1 cellular context compared by ENCODE assay signal in the genomic region with DNA sequence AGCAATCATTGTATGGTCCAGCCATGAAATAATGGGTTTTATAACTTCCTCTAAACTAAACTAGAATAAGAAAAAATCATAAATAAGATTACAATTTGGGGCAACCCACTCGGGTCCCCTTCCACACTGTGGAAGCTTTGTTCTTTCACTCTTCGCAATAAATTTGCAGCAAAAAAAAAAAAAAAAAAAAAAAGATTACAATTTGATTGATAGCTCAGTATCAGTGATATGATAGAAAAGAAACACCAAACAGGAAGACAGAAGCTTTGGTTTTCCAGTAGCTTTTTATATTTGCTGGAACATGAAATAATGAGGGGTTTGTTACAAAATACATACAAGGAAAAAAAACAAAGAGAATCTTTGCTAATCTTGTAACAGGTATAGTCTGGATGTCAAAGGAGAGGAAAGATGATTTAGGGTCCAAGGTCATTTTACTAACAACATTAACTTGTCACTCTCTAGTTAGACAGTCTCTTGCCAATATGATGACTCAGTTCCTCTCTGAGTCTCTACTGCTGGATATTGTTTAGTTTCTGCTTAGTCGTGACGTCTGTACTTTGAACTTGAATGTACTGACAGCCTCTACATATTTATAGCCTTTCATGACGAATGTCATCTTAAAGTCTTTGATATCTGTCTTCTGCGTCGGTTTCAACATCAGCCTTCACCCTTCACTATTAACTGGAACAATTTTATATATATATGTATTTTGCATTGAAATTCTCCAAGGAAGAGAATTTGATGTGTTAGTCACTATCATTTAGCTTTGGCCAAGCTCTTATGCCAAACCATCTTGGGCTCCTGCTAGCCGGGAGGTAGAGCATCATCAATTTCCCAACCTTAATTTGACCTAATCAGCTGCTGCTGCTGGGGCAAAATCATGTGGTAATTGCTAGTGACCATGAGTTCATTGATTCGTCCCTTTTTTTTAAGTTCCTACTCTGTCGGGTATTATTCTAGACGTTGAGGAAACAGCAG.
TF ChIP-seq lines count a peak whose summit lies in the region.

No MANE protein-coding gene starts in this region.

TF ChIP-seq in HepG2, 621 proteins besides CTCF, POLR2A, EP300 and RAD21 (continued from another document and continues in another):
- TF ChIP-seq, protein P1, sequence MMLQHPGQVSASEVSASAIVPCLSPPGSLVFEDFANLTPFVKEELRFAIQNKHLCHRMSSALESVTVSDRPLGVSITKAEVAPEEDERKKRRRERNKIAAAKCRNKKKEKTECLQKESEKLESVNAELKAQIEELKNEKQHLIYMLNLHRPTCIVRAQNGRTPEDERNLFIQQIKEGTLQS (CRISPR knock-in tag; IDR thresholded peaks at IDR 0.05) = peak; percentile 65; the same call in 1 of the 2 replicates
- TF ChIP-seq ZKSCAN8 (CRISPR knock-in tag; IDR thresholded peaks at IDR 0.05; ENCODE audit: borderline replicate concordance) = peak; percentile 83; the same call in 1 of the 2 replicates
- peak; percentile 53; the same call in 1 of the 2 replicates for TF ChIP-seq SMARCC2 (IDR thresholded peaks at IDR 0.05)
- peak; percentile 91 for TF ChIP-seq MAFF (IDR thresholded peaks at IDR 0.05; ENCODE audit: low read depth, low read length)
- TF ChIP-seq ZNF709 (CRISPR knock-in tag; IDR thresholded peaks at IDR 0.05) = no peak
- no peak for TF ChIP-seq IKZF4 (CRISPR knock-in tag; IDR thresholded peaks at IDR 0.05; ENCODE audit: borderline replicate concordance, low read depth, not compliant biosample characterization)
- TF ChIP-seq AHR (CRISPR knock-in tag; IDR thresholded peaks at IDR 0.05) = no peak
- TF ChIP-seq HNRNPLL (IDR thresholded peaks at IDR 0.05; ENCODE audit: low read depth, low read length, poor library complexity, severe bottlenecking) = no peak
- TF ChIP-seq, protein P2, sequence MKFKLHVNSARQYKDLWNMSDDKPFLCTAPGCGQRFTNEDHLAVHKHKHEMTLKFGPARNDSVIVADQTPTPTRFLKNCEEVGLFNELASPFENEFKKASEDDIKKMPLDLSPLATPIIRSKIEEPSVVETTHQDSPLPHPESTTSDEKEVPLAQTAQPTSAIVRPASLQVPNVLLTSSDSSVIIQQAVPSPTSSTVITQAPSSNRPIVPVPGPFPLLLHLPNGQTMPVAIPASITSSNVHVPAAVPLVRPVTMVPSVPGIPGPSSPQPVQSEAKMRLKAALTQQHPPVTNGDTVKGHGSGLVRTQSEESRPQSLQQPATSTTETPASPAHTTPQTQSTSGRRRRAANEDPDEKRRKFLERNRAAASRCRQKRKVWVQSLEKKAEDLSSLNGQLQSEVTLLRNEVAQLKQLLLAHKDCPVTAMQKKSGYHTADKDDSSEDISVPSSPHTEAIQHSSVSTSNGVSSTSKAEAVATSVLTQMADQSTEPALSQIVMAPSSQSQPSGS (CRISPR knock-in tag; IDR thresholded peaks at IDR 0.05) = no peak; the same call in 1 of the 2 replicates
- no peak for TF ChIP-seq ONECUT2 (CRISPR knock-in tag; IDR thresholded peaks at IDR 0.05)
- peak; percentile 83; the same call in 1 of the 2 replicates for TF ChIP-seq MEIS2 (CRISPR knock-in tag; IDR thresholded peaks at IDR 0.05)
- TF ChIP-seq RFXAP (CRISPR knock-in tag; IDR thresholded peaks at IDR 0.05; ENCODE audit: borderline replicate concordance) = no peak
- 0 out of 2 replicates have a peak, but pooled peaks have one; percentile 62 for TF ChIP-seq SIX4 (CRISPR knock-in tag; IDR thresholded peaks at IDR 0.05)
- TF ChIP-seq FOXK1 (CRISPR knock-in tag; IDR thresholded peaks at IDR 0.05; ENCODE audit: borderline replicate concordance, low read depth) = peak; percentile 79
- no peak for TF ChIP-seq FOXA1 (IDR thresholded peaks at IDR 0.05)
- peak; percentile 50 for TF ChIP-seq FOXA1 (CRISPR knock-in tag; IDR thresholded peaks at IDR 0.05)
- peak; percentile 58; the same call in 1 of the 2 replicates for TF ChIP-seq KLF6 (CRISPR knock-in tag; IDR thresholded peaks at IDR 0.05)
- peak; percentile 70; the same call in 1 of the 2 replicates for TF ChIP-seq NFKBIZ (CRISPR knock-in tag; IDR thresholded peaks at IDR 0.05)
- TF ChIP-seq ZNF569 (CRISPR knock-in tag; IDR thresholded peaks at IDR 0.05; ENCODE audit: borderline replicate concordance) = no peak
- no peak for TF ChIP-seq ZNF556 (CRISPR knock-in tag; IDR thresholded peaks at IDR 0.05; ENCODE audit: borderline replicate concordance)
- no peak for TF ChIP-seq HOXA3 (CRISPR knock-in tag; IDR thresholded peaks at IDR 0.05)
- TF ChIP-seq, protein P3, sequence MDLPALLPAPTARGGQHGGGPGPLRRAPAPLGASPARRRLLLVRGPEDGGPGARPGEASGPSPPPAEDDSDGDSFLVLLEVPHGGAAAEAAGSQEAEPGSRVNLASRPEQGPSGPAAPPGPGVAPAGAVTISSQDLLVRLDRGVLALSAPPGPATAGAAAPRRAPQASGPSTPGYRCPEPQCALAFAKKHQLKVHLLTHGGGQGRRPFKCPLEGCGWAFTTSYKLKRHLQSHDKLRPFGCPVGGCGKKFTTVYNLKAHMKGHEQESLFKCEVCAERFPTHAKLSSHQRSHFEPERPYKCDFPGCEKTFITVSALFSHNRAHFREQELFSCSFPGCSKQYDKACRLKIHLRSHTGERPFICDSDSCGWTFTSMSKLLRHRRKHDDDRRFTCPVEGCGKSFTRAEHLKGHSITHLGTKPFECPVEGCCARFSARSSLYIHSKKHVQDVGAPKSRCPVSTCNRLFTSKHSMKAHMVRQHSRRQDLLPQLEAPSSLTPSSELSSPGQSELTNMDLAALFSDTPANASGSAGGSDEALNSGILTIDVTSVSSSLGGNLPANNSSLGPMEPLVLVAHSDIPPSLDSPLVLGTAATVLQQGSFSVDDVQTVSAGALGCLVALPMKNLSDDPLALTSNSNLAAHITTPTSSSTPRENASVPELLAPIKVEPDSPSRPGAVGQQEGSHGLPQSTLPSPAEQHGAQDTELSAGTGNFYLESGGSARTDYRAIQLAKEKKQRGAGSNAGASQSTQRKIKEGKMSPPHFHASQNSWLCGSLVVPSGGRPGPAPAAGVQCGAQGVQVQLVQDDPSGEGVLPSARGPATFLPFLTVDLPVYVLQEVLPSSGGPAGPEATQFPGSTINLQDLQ (CRISPR knock-in tag; IDR thresholded peaks at IDR 0.05) = no peak
- no peak for TF ChIP-seq ZNF777 (CRISPR knock-in tag; IDR thresholded peaks at IDR 0.05)
- TF ChIP-seq, protein P4, sequence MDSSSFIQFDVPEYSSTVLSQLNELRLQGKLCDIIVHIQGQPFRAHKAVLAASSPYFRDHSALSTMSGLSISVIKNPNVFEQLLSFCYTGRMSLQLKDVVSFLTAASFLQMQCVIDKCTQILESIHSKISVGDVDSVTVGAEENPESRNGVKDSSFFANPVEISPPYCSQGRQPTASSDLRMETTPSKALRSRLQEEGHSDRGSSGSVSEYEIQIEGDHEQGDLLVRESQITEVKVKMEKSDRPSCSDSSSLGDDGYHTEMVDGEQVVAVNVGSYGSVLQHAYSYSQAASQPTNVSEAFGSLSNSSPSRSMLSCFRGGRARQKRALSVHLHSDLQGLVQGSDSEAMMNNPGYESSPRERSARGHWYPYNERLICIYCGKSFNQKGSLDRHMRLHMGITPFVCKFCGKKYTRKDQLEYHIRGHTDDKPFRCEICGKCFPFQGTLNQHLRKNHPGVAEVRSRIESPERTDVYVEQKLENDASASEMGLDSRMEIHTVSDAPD (CRISPR knock-in tag; IDR thresholded peaks at IDR 0.05) = no peak
- TF ChIP-seq, protein P5, sequence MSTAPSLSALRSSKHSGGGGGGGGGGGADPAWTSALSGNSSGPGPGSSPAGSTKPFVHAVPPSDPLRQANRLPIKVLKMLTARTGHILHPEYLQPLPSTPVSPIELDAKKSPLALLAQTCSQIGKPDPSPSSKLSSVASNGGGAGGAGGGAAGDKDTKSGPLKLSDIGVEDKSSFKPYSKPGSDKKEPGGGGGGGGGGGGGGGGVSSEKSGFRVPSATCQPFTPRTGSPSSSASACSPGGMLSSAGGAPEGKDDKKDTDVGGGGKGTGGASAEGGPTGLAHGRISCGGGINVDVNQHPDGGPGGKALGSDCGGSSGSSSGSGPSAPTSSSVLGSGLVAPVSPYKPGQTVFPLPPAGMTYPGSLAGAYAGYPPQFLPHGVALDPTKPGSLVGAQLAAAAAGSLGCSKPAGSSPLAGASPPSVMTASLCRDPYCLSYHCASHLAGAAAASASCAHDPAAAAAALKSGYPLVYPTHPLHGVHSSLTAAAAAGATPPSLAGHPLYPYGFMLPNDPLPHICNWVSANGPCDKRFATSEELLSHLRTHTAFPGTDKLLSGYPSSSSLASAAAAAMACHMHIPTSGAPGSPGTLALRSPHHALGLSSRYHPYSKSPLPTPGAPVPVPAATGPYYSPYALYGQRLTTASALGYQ (CRISPR knock-in tag; IDR thresholded peaks at IDR 0.05) = peak; percentile 77; the same call in 1 of the 2 replicates
- TF ChIP-seq MIER3 (CRISPR knock-in tag; IDR thresholded peaks at IDR 0.05; ENCODE audit: borderline replicate concordance) = peak; percentile 88; the same call in 1 of the 2 replicates
- no peak for TF ChIP-seq SYNCRIP (IDR thresholded peaks at IDR 0.05; ENCODE audit: insufficient read depth, low read depth, low read length)
- no peak for TF ChIP-seq ZMYM3 (CRISPR knock-in tag; IDR thresholded peaks at IDR 0.05)
- TF ChIP-seq GATAD2A (CRISPR knock-in tag; IDR thresholded peaks at IDR 0.05) = peak; percentile 99
- TF ChIP-seq ZNF12 (CRISPR knock-in tag; IDR thresholded peaks at IDR 0.05) = peak; percentile 78
- peak; percentile 95 for TF ChIP-seq ELF3 (CRISPR knock-in tag; IDR thresholded peaks at IDR 0.05)
- TF ChIP-seq, protein P6, sequence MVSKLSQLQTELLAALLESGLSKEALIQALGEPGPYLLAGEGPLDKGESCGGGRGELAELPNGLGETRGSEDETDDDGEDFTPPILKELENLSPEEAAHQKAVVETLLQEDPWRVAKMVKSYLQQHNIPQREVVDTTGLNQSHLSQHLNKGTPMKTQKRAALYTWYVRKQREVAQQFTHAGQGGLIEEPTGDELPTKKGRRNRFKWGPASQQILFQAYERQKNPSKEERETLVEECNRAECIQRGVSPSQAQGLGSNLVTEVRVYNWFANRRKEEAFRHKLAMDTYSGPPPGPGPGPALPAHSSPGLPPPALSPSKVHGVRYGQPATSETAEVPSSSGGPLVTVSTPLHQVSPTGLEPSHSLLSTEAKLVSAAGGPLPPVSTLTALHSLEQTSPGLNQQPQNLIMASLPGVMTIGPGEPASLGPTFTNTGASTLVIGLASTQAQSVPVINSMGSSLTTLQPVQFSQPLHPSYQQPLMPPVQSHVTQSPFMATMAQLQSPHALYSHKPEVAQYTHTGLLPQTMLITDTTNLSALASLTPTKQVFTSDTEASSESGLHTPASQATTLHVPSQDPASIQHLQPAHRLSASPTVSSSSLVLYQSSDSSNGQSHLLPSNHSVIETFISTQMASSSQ (IDR thresholded peaks at IDR 0.05; ENCODE audit: low read depth) = peak; percentile 62; the same call in 1 of the 2 replicates
- TF ChIP-seq, protein P6 (CRISPR knock-in tag; IDR thresholded peaks at IDR 0.05; ENCODE audit: borderline replicate concordance) = peak; percentile 34; the same call in 1 of the 2 replicates
- TF ChIP-seq RXRB (CRISPR knock-in tag; IDR thresholded peaks at IDR 0.05; ENCODE audit: borderline replicate concordance) = peak; percentile 81
- TF ChIP-seq, protein P7, sequence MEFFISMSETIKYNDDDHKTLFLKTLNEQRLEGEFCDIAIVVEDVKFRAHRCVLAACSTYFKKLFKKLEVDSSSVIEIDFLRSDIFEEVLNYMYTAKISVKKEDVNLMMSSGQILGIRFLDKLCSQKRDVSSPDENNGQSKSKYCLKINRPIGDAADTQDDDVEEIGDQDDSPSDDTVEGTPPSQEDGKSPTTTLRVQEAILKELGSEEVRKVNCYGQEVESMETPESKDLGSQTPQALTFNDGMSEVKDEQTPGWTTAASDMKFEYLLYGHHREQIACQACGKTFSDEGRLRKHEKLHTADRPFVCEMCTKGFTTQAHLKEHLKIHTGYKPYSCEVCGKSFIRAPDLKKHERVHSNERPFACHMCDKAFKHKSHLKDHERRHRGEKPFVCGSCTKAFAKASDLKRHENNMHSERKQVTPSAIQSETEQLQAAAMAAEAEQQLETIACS (CRISPR knock-in tag; IDR thresholded peaks at IDR 0.05) = no peak
- peak; percentile 77; the same call in 1 of the 2 replicates for TF ChIP-seq SIX1 (CRISPR knock-in tag; IDR thresholded peaks at IDR 0.05; ENCODE audit: borderline replicate concordance)
- TF ChIP-seq LCORL (IDR thresholded peaks at IDR 0.05) = 0 out of 2 replicates have a peak, but pooled peaks have one; percentile 8
- TF ChIP-seq LCORL (CRISPR knock-in tag; IDR thresholded peaks at IDR 0.05) = no peak
- TF ChIP-seq, protein P8, sequence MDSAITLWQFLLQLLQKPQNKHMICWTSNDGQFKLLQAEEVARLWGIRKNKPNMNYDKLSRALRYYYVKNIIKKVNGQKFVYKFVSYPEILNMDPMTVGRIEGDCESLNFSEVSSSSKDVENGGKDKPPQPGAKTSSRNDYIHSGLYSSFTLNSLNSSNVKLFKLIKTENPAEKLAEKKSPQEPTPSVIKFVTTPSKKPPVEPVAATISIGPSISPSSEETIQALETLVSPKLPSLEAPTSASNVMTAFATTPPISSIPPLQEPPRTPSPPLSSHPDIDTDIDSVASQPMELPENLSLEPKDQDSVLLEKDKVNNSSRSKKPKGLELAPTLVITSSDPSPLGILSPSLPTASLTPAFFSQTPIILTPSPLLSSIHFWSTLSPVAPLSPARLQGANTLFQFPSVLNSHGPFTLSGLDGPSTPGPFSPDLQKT (CRISPR knock-in tag; IDR thresholded peaks at IDR 0.05; ENCODE audit: borderline replicate concordance) = no peak
- no peak for TF ChIP-seq ZNF773 (CRISPR knock-in tag; IDR thresholded peaks at IDR 0.05; ENCODE audit: borderline replicate concordance)
- TF ChIP-seq, protein P9, sequence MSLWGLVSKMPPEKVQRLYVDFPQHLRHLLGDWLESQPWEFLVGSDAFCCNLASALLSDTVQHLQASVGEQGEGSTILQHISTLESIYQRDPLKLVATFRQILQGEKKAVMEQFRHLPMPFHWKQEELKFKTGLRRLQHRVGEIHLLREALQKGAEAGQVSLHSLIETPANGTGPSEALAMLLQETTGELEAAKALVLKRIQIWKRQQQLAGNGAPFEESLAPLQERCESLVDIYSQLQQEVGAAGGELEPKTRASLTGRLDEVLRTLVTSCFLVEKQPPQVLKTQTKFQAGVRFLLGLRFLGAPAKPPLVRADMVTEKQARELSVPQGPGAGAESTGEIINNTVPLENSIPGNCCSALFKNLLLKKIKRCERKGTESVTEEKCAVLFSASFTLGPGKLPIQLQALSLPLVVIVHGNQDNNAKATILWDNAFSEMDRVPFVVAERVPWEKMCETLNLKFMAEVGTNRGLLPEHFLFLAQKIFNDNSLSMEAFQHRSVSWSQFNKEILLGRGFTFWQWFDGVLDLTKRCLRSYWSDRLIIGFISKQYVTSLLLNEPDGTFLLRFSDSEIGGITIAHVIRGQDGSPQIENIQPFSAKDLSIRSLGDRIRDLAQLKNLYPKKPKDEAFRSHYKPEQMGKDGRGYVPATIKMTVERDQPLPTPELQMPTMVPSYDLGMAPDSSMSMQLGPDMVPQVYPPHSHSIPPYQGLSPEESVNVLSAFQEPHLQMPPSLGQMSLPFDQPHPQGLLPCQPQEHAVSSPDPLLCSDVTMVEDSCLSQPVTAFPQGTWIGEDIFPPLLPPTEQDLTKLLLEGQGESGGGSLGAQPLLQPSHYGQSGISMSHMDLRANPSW (CRISPR knock-in tag; IDR thresholded peaks at IDR 0.05; ENCODE audit: borderline replicate concordance) = no peak
